24 cellular contexts compared by ENCODE assay signal in the genomic region with DNA sequence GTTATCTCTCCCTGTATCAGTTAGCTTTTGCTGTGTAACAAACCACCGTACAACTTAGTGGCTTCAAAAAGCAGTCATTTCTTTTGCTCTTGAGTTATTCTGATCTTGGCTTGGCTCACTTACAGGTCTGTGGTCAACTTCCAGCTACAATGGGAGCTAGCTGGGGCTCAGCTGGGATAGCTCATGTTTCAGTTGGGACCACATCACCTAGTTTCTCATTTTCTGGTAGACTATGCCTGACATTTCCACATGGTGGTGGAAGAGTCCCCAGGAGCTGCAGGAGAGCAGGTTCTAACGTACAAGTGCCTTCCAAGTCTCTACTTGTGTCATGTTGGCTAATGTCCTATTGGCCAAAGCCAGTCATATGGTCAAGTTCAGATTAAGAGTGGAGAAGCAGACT. TPM values are rescaled to one million over a fixed set of nuclear protein-coding genes. Genes with fewer than 3 reads are reported as not detected.
DNase-seq lines count a peak whose midpoint lies in the region; ATAC-seq, FAIRE-seq and TF ChIP-seq lines count a peak whose summit lies in the region.
"Had no signal": no experiment of that assay in that cellular context is flagged by ENCODE, and none has a peak within 500 bp of the region (broad histone marks: within the 10 kb centered on the region; RNA-seq: fewer than 3 reads in every experiment).

No MANE protein-coding gene starts in this region.

- H4K20me1 ChIP-seq in astrocyte (ENCODE audit: insufficient read depth, low read length) = no peaks in the 10 kb centered on the region
- H4K20me1 ChIP-seq in hepatocyte (ENCODE audit: insufficient read depth, poor library complexity, severe bottlenecking) = no peaks in the 10 kb centered on the region

- H2AFZ ChIP-seq in astrocyte (ENCODE audit: low read depth, low read length) = no peak overlapping the region
- no peak overlapping the region for H2AFZ ChIP-seq in hepatocyte
- H2AFZ ChIP-seq: neural progenitor cell had no signal

- peaks cover 5% of the 10 kb centered on the region for H3K9me3 Mint-ChIP-seq in astrocyte (ENCODE audit: unreplicated experiment)
- H3K9me3 Mint-ChIP-seq: activated CD4-positive, alpha-beta memory T cell treated with anti-CD3 and anti-CD28 coated beads for 36 hours had no signal

- H3K9ac ChIP-seq in astrocyte (ENCODE audit: low read length) = no peak overlapping the region
- H3K9ac ChIP-seq: neural progenitor cell had no signal

- DNase-seq in A172 (ENCODE audit: low spot score) (peak; percentile 11), HFF-Myc (ENCODE audit: extremely low read depth, low read depth) (peak; percentile 29), astrocyte (ENCODE audit: low read depth) (peak; percentile 73), foreskin fibroblast (peak; percentile 21 to 53), hepatocyte (ENCODE audit: low spot score) (no peak), SW480 (ENCODE audit: low spot score) (no peak)
- DNase-seq in effector CD4-positive, alpha-beta T cell = no peak
- DNase-seq: activated B cell treated with CpG ODN at 0.5 μM for 24 hours; activated CD4-positive, alpha-beta memory T cell treated with anti-CD3 and anti-CD28 coated beads for 36 hours; activated gamma-delta T cell treated with Interleukin-2 at 50 U/mL for 16 hours; C1 segment of cervical spinal cord; central memory CD4-positive, alpha-beta T cell; heart left ventricle; immature natural killer cell; NCI-H2029 treated with DMSO at 0.1 percent for 48 hours; NCI-H446 treated with DMSO at 0.1 percent for 48 hours; NK-92 treated with Interleukin-12 subunit alpha and Interleukin-12 subunit beta, amount 100 ng/mL, for 24 hours; retina had no signal

- H3K4me1 Mint-ChIP-seq in astrocyte (ENCODE audit: low read depth, unreplicated experiment) = peaks cover 1% of the 10 kb centered on the region
- H3K4me1 Mint-ChIP-seq: immature natural killer cell, neural progenitor cell had no signal

- H3K9me2 ChIP-seq in hepatocyte (replicated peaks; ENCODE audit: insufficient read depth) = no peaks in the 10 kb centered on the region

- no peaks in the 10 kb centered on the region for H3K79me2 ChIP-seq in astrocyte (ENCODE audit: insufficient read depth, low read length)
- H3K79me2 ChIP-seq in hepatocyte = no peaks in the 10 kb centered on the region

- H3K27me3 Mint-ChIP-seq in astrocyte (ENCODE audit: low read depth, unreplicated experiment) = no peaks in the 10 kb centered on the region
- H3K27me3 Mint-ChIP-seq: activated B cell treated with CpG ODN at 0.5 μM for 24 hours had no signal

- H3K27me3 ChIP-seq in astrocyte (ENCODE audit: insufficient read depth, low read length) = no peaks in the 10 kb centered on the region
- H3K27me3 ChIP-seq in hepatocyte = no peaks in the 10 kb centered on the region
- H3K27me3 ChIP-seq: heart left ventricle, neural progenitor cell had no signal

- no peak overlapping the region for H3K27ac ChIP-seq in astrocyte (ENCODE audit: low read depth, low read length)
- H3K27ac ChIP-seq in hepatocyte = no peak overlapping the region
- H3K27ac ChIP-seq: heart left ventricle, neural progenitor cell, SK-N-MC had no signal

- H3K4me2 ChIP-seq in astrocyte (ENCODE audit: low read length) (no peak overlapping the region), hepatocyte (no peak overlapping the region)
- H3K4me2 ChIP-seq: neural progenitor cell had no signal

- no peak for TF ChIP-seq CTCF in HFF-Myc (IDR thresholded peaks at IDR 0.05; ENCODE audit: low read depth, low read length, missing control alignments)
- TF ChIP-seq CTCF in astrocyte (IDR thresholded peaks at IDR 0.05; ENCODE audit: insufficient read depth, low read depth, low read length) = no peak
- TF ChIP-seq CTCF in foreskin fibroblast (IDR thresholded peaks at IDR 0.05; ENCODE audit: low read depth, low read length) = no peak
- no peak for TF ChIP-seq CTCF in hepatocyte (IDR thresholded peaks at IDR 0.05; ENCODE audit: poor library complexity)

- no peak overlapping the region for H3K27ac Mint-ChIP-seq in astrocyte (ENCODE audit: unreplicated experiment)
- H3K27ac Mint-ChIP-seq: activated B cell treated with CpG ODN at 0.5 μM for 24 hours; activated CD4-positive, alpha-beta memory T cell treated with anti-CD3 and anti-CD28 coated beads for 36 hours; immature natural killer cell; neural progenitor cell had no signal

- 82% methylated on average over 2 of the region's 2 CpGs for WGBS in hepatocyte (ENCODE audit: low lambda C conversion rate, missing lambda C conversion rate)

- H3K4me1 ChIP-seq in astrocyte (ENCODE audit: insufficient read depth, low read length) (no peaks in the 10 kb centered on the region), hepatocyte (ENCODE audit: insufficient read depth) (no peaks in the 10 kb centered on the region)
- H3K4me1 ChIP-seq: neural progenitor cell had no signal

- ATAC-seq in HG03097 (IDR thresholded peaks at IDR 0.05; ENCODE audit: low FRiP score, unreplicated experiment) = no peak
- ATAC-seq: esophagus mucosa, GM12878, heart left ventricle had no signal

- no peak overlapping the region for H3K4me3 Mint-ChIP-seq in astrocyte (ENCODE audit: unreplicated experiment)
- H3K4me3 Mint-ChIP-seq: activated B cell treated with CpG ODN at 0.5 μM for 24 hours; activated CD4-positive, alpha-beta memory T cell treated with anti-CD3 and anti-CD28 coated beads for 36 hours; immature natural killer cell; neural progenitor cell had no signal

- H3K36me3 Mint-ChIP-seq in astrocyte (ENCODE audit: low read depth, unreplicated experiment) = no peaks in the 10 kb centered on the region
- H3K36me3 Mint-ChIP-seq: activated CD4-positive, alpha-beta memory T cell treated with anti-CD3 and anti-CD28 coated beads for 36 hours; immature natural killer cell; neural progenitor cell had no signal

- no peaks in the 10 kb centered on the region for H3K9me3 ChIP-seq in astrocyte (ENCODE audit: insufficient read depth, low read depth, low read length)
- no peaks in the 10 kb centered on the region for H3K9me3 ChIP-seq in hepatocyte (ENCODE audit: low read depth)
- H3K9me3 ChIP-seq: heart left ventricle had no signal

- no peak for FAIRE-seq in astrocyte (lab: Jason Lieb, UNC)
- FAIRE-seq: GM12878, GM19239 had no signal

- H3K4me3 ChIP-seq in HFF-Myc (replicated peaks; ENCODE audit: low read depth, low read length) (no peak overlapping the region), astrocyte (ENCODE audit: insufficient read depth, low read depth, low read length) (no peak overlapping the region), foreskin fibroblast (ENCODE audit: low read depth in 1 of 2, low read length in 2 of 2) (no peak overlapping the region), hepatocyte (no peak overlapping the region)
- H3K4me3 ChIP-seq: GM12878, heart left ventricle, neural progenitor cell, SK-N-MC had no signal

- H3K36me3 ChIP-seq in astrocyte (ENCODE audit: insufficient read depth, low read length) (no peaks in the 10 kb centered on the region), hepatocyte (replicated peaks; ENCODE audit: insufficient read depth, low read depth) (no peaks in the 10 kb centered on the region)
- H3K36me3 ChIP-seq: heart left ventricle, neural progenitor cell had no signal

RNA-seq across cellular contexts. Expression of a gene that starts 25.8 kb away (rescaled TPM):
- total RNA-seq in A172 (2014; rRNA removed; shearing (Covaris generic)) = 74.9 and 92.5 TPM in 2 replicates
- total RNA-seq in astrocyte = 36.8 and 37.9 TPM in 2 replicates
- 20.5 and 31.1 TPM in 2 replicates for total RNA-seq in hepatocyte
- polyA plus RNA-seq in hepatocyte = 15.1 and 16.5 TPM in 2 replicates

Comparison
In these comparisons a context has a peak if more than half of its experiments do, and no peak if none do; other contexts are left out.
1. DNase-seq: peak in A172 (single experiment), HFF-Myc (single experiment), astrocyte (single experiment) and foreskin fibroblast (2 of 2); none in hepatocyte (single experiment), SW480 (single experiment) and effector CD4-positive, alpha-beta T cell (single experiment).